In genomic region chr1:168581799-168582572, GRCh38 we compare ENCODE assay signal across 1 cellular context.
TF ChIP-seq lines count a peak whose summit lies in the region.

No MANE protein-coding gene starts in this region.

TF ChIP-seq in K562, 482 proteins besides CTCF, POLR2A, EP300 and RAD21:
- no peak for TF ChIP-seq ZHX1 (conservative IDR thresholded peaks at IDR 0.05; ENCODE audit: low read length)
- TF ChIP-seq ZNF316 (IDR thresholded peaks at IDR 0.05) = peak; percentile 43; the same call in 1 of the 2 replicates
